ENCODE assay signal across 8 cellular contexts in the genomic region with DNA sequence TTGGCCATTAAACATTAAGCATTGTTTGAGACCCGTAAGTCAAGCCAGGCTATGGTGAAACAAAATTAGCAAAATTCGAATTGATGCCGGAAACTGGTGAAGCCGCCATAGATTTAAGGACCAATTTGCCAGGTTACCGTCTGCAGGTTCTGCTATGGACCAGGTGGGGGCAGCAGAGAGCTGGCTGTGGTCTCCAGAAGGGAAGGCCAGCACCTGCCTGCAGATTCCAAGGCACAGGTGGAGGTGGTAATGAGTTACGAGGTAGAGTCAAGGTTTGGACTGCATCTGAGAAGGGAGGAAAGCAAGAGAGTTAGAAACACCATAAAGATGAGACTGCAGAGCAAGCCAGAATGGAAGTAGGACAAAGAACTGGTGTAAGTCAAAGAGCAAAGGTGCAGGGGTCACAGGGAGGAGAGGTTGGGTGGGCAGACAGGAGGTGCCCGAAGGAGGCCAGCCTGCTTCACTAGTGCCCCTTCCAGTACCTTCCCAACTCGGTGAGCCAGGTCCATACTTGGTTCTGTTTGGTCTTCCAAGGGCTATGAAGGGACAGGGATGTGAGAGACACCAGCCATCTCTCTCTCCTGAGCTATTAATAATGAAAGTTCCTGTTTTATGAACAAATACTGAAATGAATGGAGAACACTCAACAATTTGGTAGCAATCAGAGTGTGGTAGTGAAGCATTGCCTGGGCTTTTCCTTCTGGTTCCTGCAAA.
DNase-seq lines count a peak whose midpoint lies in the region; ATAC-seq, FAIRE-seq and TF ChIP-seq lines count a peak whose summit lies in the region.

No MANE protein-coding gene starts in this region.

- H3K18ac ChIP-seq in H1 (ENCODE audit: extremely low read depth, low read length): no peak overlapping the region

- no peak overlapping the region for H2BK20ac ChIP-seq in H1 (ENCODE audit: low read length)

- intact Hi-C loops in A673 (cut with micrococcal nuclease; ENCODE audit: unreplicated experiment): loop anchor here (2.0 to 10.0 kb wide), 2 partner anchors 449 to 591 kb away; no protein-coding TSS in a partner anchor

- peak; percentile 98 for TF ChIP-seq CTCF in A673 (conservative IDR thresholded peaks at IDR 0.05; ENCODE audit: low read depth, low read length)
- peak; percentile 95 to 97 (median 96) for TF ChIP-seq CTCF in H1 (IDR thresholded peaks at IDR 0.05; ENCODE audit: control extremely low read depth in 1 of 3, insufficient read depth in 1 of 3, low read depth in 1 of 3, low read length in 3 of 3)
- TF ChIP-seq CTCF in neural cell (IDR thresholded peaks at IDR 0.05; ENCODE audit: poor library complexity, severe bottlenecking): peak; percentile 68

- H3K9me2 ChIP-seq in neural cell (ENCODE audit: insufficient read depth, low read length): no peaks in the 10 kb centered on the region

- H3K36me3 ChIP-seq in A673 (ENCODE audit: insufficient read depth, low read length, poor library complexity, severe bottlenecking): no peaks in the 10 kb centered on the region
- no peaks in the 10 kb centered on the region for H3K36me3 ChIP-seq in H1 (ENCODE audit: control insufficient read depth in 2 of 4, insufficient read depth in 4 of 4, low read length in 3 of 4)
- no peaks in the 10 kb centered on the region for H3K36me3 ChIP-seq in neural cell (ENCODE audit: insufficient read depth, low read length)

- H3K9me3 ChIP-seq in A673 (ENCODE audit: low read depth, low read length, poor library complexity, severe bottlenecking): no peaks in the 10 kb centered on the region
- H3K9me3 ChIP-seq in H1 (ENCODE audit: insufficient read depth in 2 of 2, low read depth in 1 of 2, low read length in 1 of 2): no peaks in the 10 kb centered on the region
- no peaks in the 10 kb centered on the region for H3K9me3 ChIP-seq in neural cell (ENCODE audit: low read length)

- H4K91ac ChIP-seq in H1 (replicated peaks; ENCODE audit: insufficient read length, low read length): no peak overlapping the region

- ATAC-seq in GM18502 (IDR thresholded peaks at IDR 0.05; ENCODE audit: poor library complexity, unreplicated experiment): peak; percentile 91
- ATAC-seq in HG02840 (IDR thresholded peaks at IDR 0.05; ENCODE audit: low FRiP score, unreplicated experiment): peak; percentile 76

- no peak overlapping the region for H3K27ac ChIP-seq in A673 (ENCODE audit: low read depth, low read length, poor library complexity, severe bottlenecking)
- no peak overlapping the region for H3K27ac ChIP-seq in H1 (ENCODE audit: low read depth, low read length)
- no peak overlapping the region for H3K27ac ChIP-seq in neural cell (ENCODE audit: low read length)

- CTCF ChIA-PET in A673 (lab: Charles Lee) (no interaction called here), H1 (lab: Charles Lee; ENCODE audit: partially characterized antibody) (interaction anchor here (0.7 to 4.5 kb wide), 26 partner anchors 9 to 592 kb away, joined by 3 to 18 read pairs (median 4); no protein-coding TSS in a partner anchor)

- no peaks in the 10 kb centered on the region for H4K20me1 ChIP-seq in H1 (replicated peaks in 1 of 2; ENCODE audit: control insufficient read depth in 1 of 2, insufficient read depth in 2 of 2, low read length in 2 of 2)
- no peaks in the 10 kb centered on the region for H4K20me1 ChIP-seq in neural cell (ENCODE audit: insufficient read depth)

- POLR2A ChIA-PET in A673 (lab: Charles Lee; ENCODE audit: low non-redundant PET): interaction anchor here (0.6 kb wide), 1 partner anchor 379 kb away, joined by 6 read pairs; no protein-coding TSS in a partner anchor
- POLR2A ChIA-PET in H1 (lab: Charles Lee; ENCODE audit: partially characterized antibody): no interaction called here

- TF ChIP-seq EP300 in H1 (IDR thresholded peaks at IDR 0.05; ENCODE audit: borderline replicate concordance in 1 of 2, low read depth in 2 of 2, low read length in 2 of 2) (no peak), neural cell (conservative IDR thresholded peaks at IDR 0.05; ENCODE audit: poor library complexity, severe bottlenecking) (no peak)

- H2BK120ac ChIP-seq in H1 (replicated peaks; ENCODE audit: low read depth, low read length): no peak overlapping the region

- H3K14ac ChIP-seq in H1 (ENCODE audit: insufficient read length): no peak overlapping the region

- H3K4me3 ChIP-seq in A673 (ENCODE audit: low read depth, low read length, poor library complexity, severe bottlenecking) (no peak overlapping the region), H1 (ENCODE audit: extremely low read depth in 1 of 4, insufficient read depth in 2 of 4, low read depth in 3 of 4, low read length in 4 of 4) (no peak overlapping the region), neural cell (ENCODE audit: low read length) (no peak overlapping the region)

- H3K4me1 ChIP-seq in A673 (ENCODE audit: insufficient read depth, low read length, poor library complexity, severe bottlenecking): no peaks in the 10 kb centered on the region
- H3K4me1 ChIP-seq in H1 (replicated peaks in 1 of 4; ENCODE audit: control insufficient read depth in 3 of 4, insufficient read depth in 4 of 4, low read length in 3 of 4): no peaks in the 10 kb centered on the region

- H2AK5ac ChIP-seq in H1 (ENCODE audit: low read depth, low read length): no peak overlapping the region

- no TSS peak for BruUV-seq in A673 (replicated peaks; lab: Mats Ljungman, UMichigan)

- H2AFZ ChIP-seq in H1 (ENCODE audit: low read length) (no peak overlapping the region), neural cell (ENCODE audit: low read depth, low read length) (no peak overlapping the region)

- H3K23me2 ChIP-seq in H1 (ENCODE audit: low read depth, low read length): no peaks in the 10 kb centered on the region

- H3K23ac ChIP-seq in H1 (ENCODE audit: insufficient read length): no peak overlapping the region

- no peak for TF ChIP-seq POLR2A in H1 (IDR thresholded peaks at IDR 0.05; ENCODE audit: control extremely low read depth in 1 of 2, low read depth in 2 of 2, low read length in 2 of 2)

- H3K56ac ChIP-seq in H1 (replicated peaks; ENCODE audit: insufficient read length, low read depth, low read length): no peak overlapping the region

- no peak overlapping the region for H2BK12ac ChIP-seq in H1 (ENCODE audit: low read depth, low read length)

- 62% methylated on average over 8 of the region's 8 CpGs; no CpG with 5 or more reads in 1 of the 2 experiments for WGBS in H1 (ENCODE audit: extremely low coverage in 1 of 2, insufficient coverage in 1 of 2, insufficient read length in 1 of 2, insufficient replicate concordance in 2 of 2, low coverage in 1 of 2, low lambda C conversion rate in 2 of 2, missing lambda C conversion rate in 1 of 2), 2 experiments

- H3K4me2 ChIP-seq in H1 (ENCODE audit: insufficient read depth in 1 of 2, low read depth in 2 of 2, low read length in 2 of 2) (no peak overlapping the region), neural cell (ENCODE audit: low read length) (no peak overlapping the region)

- no peak overlapping the region for H2BK15ac ChIP-seq in H1 (ENCODE audit: low read length)

- H3K79me2 ChIP-seq in H1 (ENCODE audit: control insufficient read depth in 1 of 2, insufficient read depth in 2 of 2, low read length in 2 of 2) (no peaks in the 10 kb centered on the region), neural cell (replicated peaks; ENCODE audit: insufficient read depth, low read length) (no peaks in the 10 kb centered on the region)

- H3K27me3 ChIP-seq in A673 (replicated peaks; ENCODE audit: insufficient read depth, low read depth, low read length, poor library complexity): no peaks in the 10 kb centered on the region
- no peaks in the 10 kb centered on the region for H3K27me3 ChIP-seq in H1 (replicated peaks in 1 of 4; ENCODE audit: control insufficient read depth in 3 of 4, extremely low read depth in 1 of 4, insufficient read depth in 3 of 4, low read length in 3 of 4)
- no peaks in the 10 kb centered on the region for H3K27me3 ChIP-seq in neural cell (ENCODE audit: insufficient read depth, low read depth, low read length)

- H4K8ac ChIP-seq in H1 (ENCODE audit: extremely low read depth, insufficient read depth, low read length): no peak overlapping the region

- FAIRE-seq in H1 (lab: Jason Lieb, UNC): no peak

- H3K4ac ChIP-seq in H1 (replicated peaks; ENCODE audit: insufficient read length, low read depth, low read length): no peak overlapping the region

- no peaks in the 10 kb centered on the region for H3F3A ChIP-seq in neural cell (ENCODE audit: insufficient read depth, low read length, poor library complexity, severe bottlenecking)

- H2BK5ac ChIP-seq in H1 (ENCODE audit: low read depth, low read length): no peak overlapping the region

- no peak overlapping the region for H4K5ac ChIP-seq in H1 (ENCODE audit: insufficient read length, low read depth, low read length)

- no peaks in the 10 kb centered on the region for H3K79me1 ChIP-seq in H1 (ENCODE audit: low read depth, low read length)

- DNase-seq in A673 (ENCODE audit: low spot score) (peak; percentile 43), NCI-H2107 (lab: John Stamatoyannopoulos, UW) (peak; percentile 24), H1 (ENCODE audit: low read depth in 1 of 2, low spot score in 2 of 2) (peak; percentile 47 to 77), GOT3 (lab: John Stamatoyannopoulos, UW) (no peak)
- DNase-seq in activated CD4-positive, alpha-beta T cell treated with anti-CD3 and anti-CD28 coated beads, Interleukin-2, amount 50 U/mL, for 4 hours: peak; percentile 29 to 30

- no peak overlapping the region for H3K9ac ChIP-seq in H1 (replicated peaks in 1 of 4; ENCODE audit: extremely low read depth in 1 of 4, low read depth in 3 of 4, low read length in 3 of 4)
- no peak overlapping the region for H3K9ac ChIP-seq in neural cell (ENCODE audit: low read length)

- TF ChIP-seq RAD21 in H1 (IDR thresholded peaks at IDR 0.05 in 1 of 2, conservative IDR thresholded peaks at IDR 0.05 in 1 of 2; ENCODE audit: low read depth in 2 of 2, low read length in 2 of 2) (peak; percentile 98 to 99), neural cell (conservative IDR thresholded peaks at IDR 0.05) (peak; percentile 70)

TF ChIP-seq in H1, 55 proteins besides CTCF, POLR2A, EP300 and RAD21 (continues in another document):
- no peak for TF ChIP-seq BCL11A (IDR thresholded peaks at IDR 0.05; ENCODE audit: low read depth in 2 of 2, low read length in 2 of 2)
- TF ChIP-seq, protein P1, sequence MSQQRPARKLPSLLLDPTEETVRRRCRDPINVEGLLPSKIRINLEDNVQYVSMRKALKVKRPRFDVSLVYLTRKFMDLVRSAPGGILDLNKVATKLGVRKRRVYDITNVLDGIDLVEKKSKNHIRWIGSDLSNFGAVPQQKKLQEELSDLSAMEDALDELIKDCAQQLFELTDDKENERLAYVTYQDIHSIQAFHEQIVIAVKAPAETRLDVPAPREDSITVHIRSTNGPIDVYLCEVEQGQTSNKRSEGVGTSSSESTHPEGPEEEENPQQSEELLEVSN (IDR thresholded peaks at IDR 0.05): 0 out of 2 replicates have a peak, but pooled peaks have one; percentile 30

TF ChIP-seq in neural cell, 6 proteins besides CTCF, POLR2A, EP300 and RAD21 (continues in another document):
- no peak for TF ChIP-seq EZH2 (IDR thresholded peaks at IDR 0.05; ENCODE audit: borderline replicate concordance, insufficient read depth, low read length, poor library complexity, severe bottlenecking)
- TF ChIP-seq MXI1 (conservative IDR thresholded peaks at IDR 0.05; ENCODE audit: poor library complexity, severe bottlenecking): no peak
